In genomic region chr3:94799420-94800060, GRCh38 we compare ENCODE assay signal across 11 cellular contexts.
"Had no signal": no experiment of that assay in that cellular context is flagged by ENCODE, and none has a peak within 500 bp of the region (broad histone marks: within the 10 kb centered on the region; RNA-seq: fewer than 3 reads in every experiment).

No MANE protein-coding gene starts in this region.

- H3K4me1 ChIP-seq: HAP-1 had no signal

- FAIRE-seq: H1, H54 had no signal

- H3K36me3 ChIP-seq: HAP-1 had no signal

- H3K27ac ChIP-seq: GM23248 had no signal

- H3K9me3 ChIP-seq: HAP-1 had no signal

- H2AFZ ChIP-seq: GM23248, GM23338 had no signal

- ATAC-seq: GM23338, HCT116 had no signal

- H3K4me3 ChIP-seq: GM23248, GM23338, HAP-1 had no signal

- DNase-seq: GM23248, GOT3, H7, H9, HCEC 1CT, HFFc6 had no signal

- H3K4me2 ChIP-seq: GM23338 had no signal

- H3K9ac ChIP-seq: GM23248 had no signal
